ENCODE assay signal across 1 cellular context in the genomic region with DNA sequence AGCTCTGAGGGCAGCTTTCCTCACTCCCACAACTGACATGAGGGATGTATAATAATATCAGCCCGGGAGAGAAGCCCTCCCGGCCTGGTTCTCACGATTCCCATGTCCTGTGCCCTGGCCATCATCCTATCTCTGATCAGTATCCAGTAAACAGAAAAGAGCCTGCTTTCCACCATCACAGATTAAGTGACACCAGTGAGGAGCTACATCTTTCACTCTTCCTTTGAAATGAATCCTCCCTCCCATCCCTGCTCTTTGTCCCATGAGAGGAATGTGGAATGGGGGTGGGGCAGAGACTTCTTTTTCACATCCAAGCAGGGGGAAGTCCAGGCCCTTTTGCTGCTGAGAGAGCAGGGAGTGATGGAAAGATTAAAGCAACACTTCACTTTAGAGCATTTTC.
TF ChIP-seq lines count a peak whose summit lies in the region.

No MANE protein-coding gene starts in this region.

TF ChIP-seq in IMR-90, 13 proteins besides CTCF, POLR2A, EP300 and RAD21:
- TF ChIP-seq BHLHE40 (IDR thresholded peaks at IDR 0.05; ENCODE audit: low read depth, low read length), result no peak
- no peak for TF ChIP-seq RFX5 (IDR thresholded peaks at IDR 0.05; ENCODE audit: low read depth, low read length)
- no peak for TF ChIP-seq CEBPB (IDR thresholded peaks at IDR 0.05; ENCODE audit: low read depth, low read length)
- TF ChIP-seq FOS (IDR thresholded peaks at IDR 0.05; ENCODE audit: low read depth, low read length), result no peak
- no peak for TF ChIP-seq NFE2L2 (IDR thresholded peaks at IDR 0.05; ENCODE audit: low read depth, low read length)
- no peak for TF ChIP-seq MAZ (IDR thresholded peaks at IDR 0.05; ENCODE audit: borderline replicate concordance, low read depth, low read length)
